Comparison of ENCODE assay signal across 27 cellular contexts in the genomic region with DNA sequence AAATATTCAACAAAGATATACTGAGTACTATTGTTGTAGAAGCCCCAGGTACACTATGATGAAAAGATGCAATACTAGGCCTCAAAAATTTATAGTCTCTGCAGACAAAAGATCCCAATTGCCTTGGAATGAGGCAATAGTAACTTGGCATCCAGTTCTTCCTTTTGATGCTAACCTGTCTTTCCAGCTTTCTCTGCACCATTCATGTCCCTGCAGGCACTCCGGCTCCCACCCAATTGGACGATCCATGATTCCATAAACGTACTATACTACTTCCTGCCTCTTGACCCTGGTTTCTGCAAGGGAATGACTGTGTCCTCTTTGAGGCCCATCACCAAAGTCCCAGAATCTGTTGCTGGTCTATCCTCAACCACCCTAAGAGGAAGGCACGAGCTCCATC. TPM values are rescaled to one million over a fixed set of nuclear protein-coding genes. Genes with fewer than 3 reads are reported as not detected.
DNase-seq lines count a peak whose midpoint lies in the region; ATAC-seq, FAIRE-seq and TF ChIP-seq lines count a peak whose summit lies in the region.
"Had no signal": no experiment of that assay in that cellular context is flagged by ENCODE, and none has a peak within 500 bp of the region (broad histone marks: within the 10 kb centered on the region; RNA-seq: fewer than 3 reads in every experiment).

No MANE protein-coding gene starts in this region.

- ATAC-seq in upper lobe of left lung (ENCODE audit: low FRiP score in 2 of 2) = no peak

- no peak overlapping the region for H3K4me3 Mint-ChIP-seq in MCF 10A (ENCODE audit: unreplicated experiment)
- H3K4me3 Mint-ChIP-seq in type B pancreatic cell = no peak overlapping the region
- H3K4me3 Mint-ChIP-seq in mesothelial cell of epicardium = no peak overlapping the region
- H3K4me3 Mint-ChIP-seq: CD8-positive, alpha-beta memory T cell; H9; HFFc6 had no signal

- POLR2A ChIA-PET in MCF 10A (lab: Yijun Ruan, JAX) = interaction anchor here (0.7 to 1.1 kb wide), 4 partner anchors 40 to 99 kb away, joined by 3 to 6 read pairs (median 3); no protein-coding TSS in a partner anchor

- TF ChIP-seq POLR2A in breast epithelium (IDR thresholded peaks at IDR 0.05) = no peak
- TF ChIP-seq POLR2A in esophagus squamous epithelium (IDR thresholded peaks at IDR 0.05) = no peak
- no peak for TF ChIP-seq POLR2A in upper lobe of left lung (IDR thresholded peaks at IDR 0.05)

- H3K36me3 ChIP-seq in breast epithelium = no peaks in the 10 kb centered on the region
- peaks cover 45% of the 10 kb centered on the region for H3K36me3 ChIP-seq in bronchial epithelial cell (ENCODE audit: control insufficient read depth, insufficient read depth, low read length)
- peaks cover 0 to 29% (median 0%) of the 10 kb centered on the region in 3 donors for H3K36me3 ChIP-seq in esophagus squamous epithelium
- no peaks in the 10 kb centered on the region for H3K36me3 ChIP-seq in upper lobe of left lung

- no peak for TF ChIP-seq CTCF in breast epithelium (IDR thresholded peaks at IDR 0.05)
- no peak for TF ChIP-seq CTCF in MCF 10A (IDR thresholded peaks at IDR 0.05; ENCODE audit: unreplicated experiment)
- TF ChIP-seq CTCF in bronchial epithelial cell (IDR thresholded peaks at IDR 0.05; ENCODE audit: insufficient read depth, low read length, severe bottlenecking) = no peak
- TF ChIP-seq CTCF in esophagus squamous epithelium (IDR thresholded peaks at IDR 0.05) = no peak
- TF ChIP-seq CTCF in type B pancreatic cell (conservative IDR thresholded peaks at IDR 0.05) = no peak
- no peak for TF ChIP-seq CTCF in upper lobe of left lung (IDR thresholded peaks at IDR 0.05)
- no peak for TF ChIP-seq CTCF in mesothelial cell of epicardium (IDR thresholded peaks at IDR 0.05; ENCODE audit: unreplicated experiment)

- intact Hi-C loops in breast epithelium (cut with DNase I; ENCODE audit: low total_unique reads) = loop anchor here (10.0 kb wide), 1 partner anchor 261 kb away; the partner anchor contains the start of gene CASQ1
- intact Hi-C loops in MCF 10A (cut with micrococcal nuclease) = loop anchor here (10.0 kb wide), 2 partner anchors 141 to 441 kb away; partner anchors contain the start of gene KCNJ10
- intact Hi-C loops in esophagus squamous epithelium (cut with DNase I) = loop anchor here (10.0 kb wide), 1 partner anchor 151 kb away; the partner anchor contains the start of gene KCNJ9

- H3K9me3 ChIP-seq in breast epithelium (no peaks in the 10 kb centered on the region), esophagus squamous epithelium (no peaks in the 10 kb centered on the region), upper lobe of left lung (no peaks in the 10 kb centered on the region)

- H3K27me3 Mint-ChIP-seq in MCF 10A (ENCODE audit: insufficient read depth, unreplicated experiment) = no peaks in the 10 kb centered on the region
- H3K27me3 Mint-ChIP-seq in type B pancreatic cell = no peaks in the 10 kb centered on the region
- no peaks in the 10 kb centered on the region for H3K27me3 Mint-ChIP-seq in mesothelial cell of epicardium (ENCODE audit: low read depth)

- DNase-seq in breast epithelium (ENCODE audit: low spot score in 2 of 2) = peak in 1 of 2 donors; percentile 69
- no peak for DNase-seq in MCF 10A (ENCODE audit: unreplicated experiment)
- DNase-seq in bronchial epithelial cell (ENCODE audit: low read depth) = peak; percentile 88
- no peak for DNase-seq in esophagus squamous epithelium (lab: John Stamatoyannopoulos, UW)
- no peak for DNase-seq in type B pancreatic cell (ENCODE audit: extremely low spot score, unreplicated experiment)
- DNase-seq in NCI-H446 (lab: John Stamatoyannopoulos, UW) = no peak
- no peak for DNase-seq in upper lobe of left lung
- DNase-seq in mesothelial cell of epicardium (ENCODE audit: low spot score in 2 of 2, unreplicated experiment in 2 of 2) = no peak
- DNase-seq: ACHN; CD8-positive, alpha-beta memory T cell; H9; HFFc6; NCI-H1694 treated with DMSO at 0.1 percent for 48 hours; NCI-H2107; NCI-H226; NCI-H524; NCI-H82; Right ventricle myocardium superior had no signal

- H3K36me3 Mint-ChIP-seq in MCF 10A (ENCODE audit: insufficient read depth, unreplicated experiment) (no peaks in the 10 kb centered on the region), type B pancreatic cell (peaks cover 18% of the 10 kb centered on the region), mesothelial cell of epicardium (peaks cover 25% of the 10 kb centered on the region)
- H3K36me3 Mint-ChIP-seq: CD8-positive, alpha-beta memory T cell had no signal

- H3K4me3 ChIP-seq in breast epithelium (no peak overlapping the region), bronchial epithelial cell (ENCODE audit: low read depth, low read length) (no peak overlapping the region), esophagus squamous epithelium (no peak overlapping the region), upper lobe of left lung (no peak overlapping the region)

- peaks cover 0 to 6% of the 10 kb centered on the region in 2 donors for H3K4me1 ChIP-seq in breast epithelium
- H3K4me1 ChIP-seq in esophagus squamous epithelium = peaks cover 25 to 70% (median 26%) of the 10 kb centered on the region in 3 donors
- peaks cover 12 to 22% (median 18%) of the 10 kb centered on the region in 4 donors for H3K4me1 ChIP-seq in upper lobe of left lung

- H3K27me3 ChIP-seq in breast epithelium = no peaks in the 10 kb centered on the region
- no peaks in the 10 kb centered on the region for H3K27me3 ChIP-seq in bronchial epithelial cell (ENCODE audit: control insufficient read depth, insufficient read depth, low read length)
- peaks cover 0 to 9% (median 0%) of the 10 kb centered on the region in 4 donors for H3K27me3 ChIP-seq in esophagus squamous epithelium
- H3K27me3 ChIP-seq in upper lobe of left lung = no peaks in the 10 kb centered on the region

- H3K27ac ChIP-seq in breast epithelium (peak overlapping the region; percentile 58 to 61), esophagus squamous epithelium (peak overlapping the region in 3 of 4 donors; percentile 23 to 57 (median 55)), upper lobe of left lung (no peak overlapping the region)
- H3K27ac ChIP-seq: 22Rv1, C4-2B, KMS-11 had no signal

- no peak for TF ChIP-seq EP300 in upper lobe of left lung (IDR thresholded peaks at IDR 0.05)

- H3K9me3 Mint-ChIP-seq in MCF 10A (ENCODE audit: unreplicated experiment) (no peaks in the 10 kb centered on the region), type B pancreatic cell (no peaks in the 10 kb centered on the region), mesothelial cell of epicardium (no peaks in the 10 kb centered on the region)
- H3K9me3 Mint-ChIP-seq: CD8-positive, alpha-beta memory T cell; H9; HFFc6 had no signal

- CTCF ChIA-PET in MCF 10A (lab: Yijun Ruan, JAX) = interaction anchor here (0.6 to 52.4 kb wide), 16 partner anchors 8 to 204 kb away, joined by 3 to 1675 read pairs (median 4); partner anchors contain the start of genes DUSP23, FCRL6, IGSF8 and IGSF9

- 39% methylated on average over 4 of the region's 4 CpGs for WGBS in esophagus squamous epithelium, 2 donors
- WGBS in upper lobe of left lung, 2 donors = 79 to 84% methylated on average over 4 of the region's 4 CpGs

- H3K27ac Mint-ChIP-seq in MCF 10A (ENCODE audit: low read depth, unreplicated experiment) = no peak overlapping the region
- H3K27ac Mint-ChIP-seq in type B pancreatic cell = peak overlapping the region; percentile 25
- H3K27ac Mint-ChIP-seq in mesothelial cell of epicardium = no peak overlapping the region
- H3K27ac Mint-ChIP-seq: HFFc6 had no signal

- peaks cover 14% of the 10 kb centered on the region for H3K4me1 Mint-ChIP-seq in MCF 10A (ENCODE audit: insufficient read depth, unreplicated experiment)
- peaks cover 14% of the 10 kb centered on the region for H3K4me1 Mint-ChIP-seq in type B pancreatic cell (ENCODE audit: unreplicated experiment)
- H3K4me1 Mint-ChIP-seq in mesothelial cell of epicardium = peaks cover 18% of the 10 kb centered on the region

- peak; percentile 32 for FAIRE-seq in bronchial epithelial cell (lab: Jason Lieb, UNC)
- FAIRE-seq: G401.6, GM12892, RCC 7860 had no signal

- BruUV-seq in MCF 10A (replicated peaks; lab: Mats Ljungman, UMichigan) = no TSS peak

RNA-seq across cellular contexts. Expression of gene TAGLN2, which starts 8.0 kb away (rescaled TPM):
- total RNA-seq in breast epithelium (100 to 1,000 TPM; 195 to 259 (median 231) TPM), MCF 10A (2022) (464 and 483 TPM in 2 replicates), bronchial epithelial cell (265 and 283 TPM in 2 replicates), esophagus squamous epithelium (100 to 1,000 TPM; 308 to 468 (median 357) TPM), type B pancreatic cell (ENCODE audit: low replicate concordance) (138 and 208 TPM in 2 replicates), upper lobe of left lung (1,000 to 10,000 TPM in 1 of 6 donors, 100 to 1,000 TPM in 5; 167 to 1,014 (median 605) TPM), mesothelial cell of epicardium (41.6 to 46.2 TPM (median 44.6 TPM) in 3 replicates)

RNA-seq across cellular contexts. Expression of gene IGSF9, which starts 12.1 kb away (rescaled TPM):
- total RNA-seq in breast epithelium (1 to 10 TPM in 2 of 3 donors, not detected in 1; 5.9 to 8.0 TPM), MCF 10A (2022) (0.25 and 0.44 TPM in 2 replicates), bronchial epithelial cell (6.3 and 16.8 TPM in 2 replicates), esophagus squamous epithelium (10 to 100 TPM in 1 of 4 donors, 1 to 10 TPM in 3; 4.2 to 12.0 (median 8.8) TPM), type B pancreatic cell (ENCODE audit: low replicate concordance) (36.4 and 44.3 TPM in 2 replicates), upper lobe of left lung (1 to 10 TPM in 4 of 6 donors, under 1 TPM in 2; 0.55 to 2.3 (median 1.5) TPM), mesothelial cell of epicardium (75.8 to 77.5 TPM (median 76.9 TPM) in 3 replicates)
- total RNA-seq: HFFc6, IMR-90, SK-MEL-5 had no signal

RNA-seq across cellular contexts. Expression of gene SLAMF9, which starts 20.7 kb away (rescaled TPM):
- not detected for total RNA-seq in breast epithelium
- total RNA-seq in MCF 10A (2022) = not detected in 2 replicates
- 10.0 and 16.6 TPM in 2 replicates for total RNA-seq in bronchial epithelial cell
- under 1 TPM in 2 of 4 donors, not detected in 2; 0.92 to 0.99 TPM for total RNA-seq in esophagus squamous epithelium
- not detected in 2 replicates for total RNA-seq in type B pancreatic cell (ENCODE audit: low replicate concordance)
- under 1 TPM in 1 of 6 donors, not detected in 5; 0.34 TPM for total RNA-seq in upper lobe of left lung
- not detected in 3 replicates for total RNA-seq in mesothelial cell of epicardium
- total RNA-seq: CD8-positive, alpha-beta memory T cell; Daoy; H9; Right ventricle myocardium superior had no signal

RNA-seq across cellular contexts. Expression of gene CFAP45, which starts 33.4 kb away (rescaled TPM):
- total RNA-seq in breast epithelium (1 to 10 TPM in 2 of 3 donors, under 1 TPM in 1; 0.80 to 2.6 (median 2.6) TPM), MCF 10A (2022) (0.32 and 0.40 TPM in 2 replicates), bronchial epithelial cell (0.53 and 0.90 TPM in 2 replicates), esophagus squamous epithelium (under 1 TPM in 2 of 4 donors, not detected in 2; 0.48 to 0.95 TPM), type B pancreatic cell (ENCODE audit: low replicate concordance) (1.0 and 2.8 TPM in 2 replicates), upper lobe of left lung (10 to 100 TPM in 2 of 6 donors, 1 to 10 TPM in 4; 1.2 to 34.6 (median 9.0) TPM), mesothelial cell of epicardium (0.18 to 0.20 TPM (median 0.20 TPM) in 3 replicates)

Comparison
In these comparisons a context has a peak if more than half of its experiments do, and no peak if none do; other contexts are left out.
1. H3K27ac ChIP-seq: peak in breast epithelium (2 of 2) and esophagus squamous epithelium (3 of 4); none in upper lobe of left lung (0 of 4).